23 cellular contexts compared by ENCODE assay signal in the genomic region with DNA sequence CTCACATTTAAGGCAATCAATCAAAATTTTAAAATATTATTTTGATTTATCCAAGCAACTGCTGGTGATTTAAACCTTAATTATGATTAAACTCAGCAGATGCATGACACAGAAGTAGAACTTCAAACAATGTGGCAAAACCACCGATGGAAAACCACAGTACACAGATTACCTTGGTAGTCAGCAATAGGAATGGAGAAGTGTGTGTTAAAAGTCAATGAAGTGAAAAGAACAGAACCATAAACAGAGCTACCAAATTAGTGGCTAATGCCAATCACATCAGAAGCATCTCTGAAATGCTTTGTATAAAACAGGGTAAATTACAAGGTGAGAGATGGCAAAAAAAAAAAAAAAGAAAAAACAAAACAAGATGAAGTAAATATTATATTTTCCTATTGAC. TPM values are rescaled to one million over a fixed set of nuclear protein-coding genes. Genes with fewer than 3 reads are reported as not detected.
DNase-seq lines count a peak whose midpoint lies in the region; ATAC-seq and TF ChIP-seq lines count a peak whose summit lies in the region.
"Had no signal": no experiment of that assay in that cellular context is flagged by ENCODE, and none has a peak within 500 bp of the region (broad histone marks: within the 10 kb centered on the region; RNA-seq: fewer than 3 reads in every experiment).

No MANE protein-coding gene starts in this region.

- H3K79me2 ChIP-seq in smooth muscle cell (ENCODE audit: low read depth) (peaks cover 8% of the 10 kb centered on the region), trophoblast cell (ENCODE audit: control insufficient read depth, insufficient read depth, low read length, poor library complexity) (no peaks in the 10 kb centered on the region)

- CTCF ChIA-PET in activated CD4-positive, alpha-beta T cell treated with anti-CD3 and anti-CD28 coated beads, Interleukin-2, amount 10 ng/mL, durations not matched to agents 7 days and 5 days (lab: Charles Lee) = no interaction called here

- no peak overlapping the region for H3K14ac ChIP-seq in trophoblast cell (ENCODE audit: low read length)

- no peak overlapping the region for H4K12ac ChIP-seq in trophoblast cell (ENCODE audit: low read depth, low read length)

- H3K36me3 Mint-ChIP-seq in activated CD4-positive, alpha-beta T cell treated with anti-CD3 and anti-CD28 coated beads, Interleukin-2, amount 10 ng/mL, durations not matched to agents 7 days and 5 days (ENCODE audit: low read depth) = peaks cover 38% of the 10 kb centered on the region
- peaks cover 37% of the 10 kb centered on the region for H3K36me3 Mint-ChIP-seq in stimulated activated memory B cell treated with anti-CD40 and anti-IgM and Interleukin-4, amounts not matched to agents 10 μg/mL and 1 μg/mL and 100 μg/mL, for 72 hours

- peak; percentile 83 for ATAC-seq in stimulated activated memory B cell treated with anti-CD40 and anti-IgM and Interleukin-4, amounts not matched to agents 10 μg/mL and 1 μg/mL and 100 μg/mL, for 72 hours
- ATAC-seq: activated CD4-positive, alpha-beta T cell treated with anti-CD3 and anti-CD28 coated beads for 36 hours; activated T-cell treated with anti-CD3 and anti-CD28 coated beads, Interleukin-2, amount 50 U/mL, for 4 hours; gastroesophageal sphincter had no signal

- no peak for TF ChIP-seq CTCF in smooth muscle cell (IDR thresholded peaks at IDR 0.05; ENCODE audit: borderline replicate concordance, insufficient read depth, poor library complexity, severe bottlenecking)

- H3K9me3 Mint-ChIP-seq in activated CD4-positive, alpha-beta T cell treated with anti-CD3 and anti-CD28 coated beads, Interleukin-2, amount 10 ng/mL, durations not matched to agents 7 days and 5 days = peaks cover 8% of the 10 kb centered on the region
- H3K9me3 Mint-ChIP-seq in stimulated activated memory B cell treated with anti-CD40 and anti-IgM and Interleukin-4, amounts not matched to agents 10 μg/mL and 1 μg/mL and 100 μg/mL, for 72 hours = no peaks in the 10 kb centered on the region
- H3K9me3 Mint-ChIP-seq: activated T-cell treated with anti-CD3 and anti-CD28 coated beads, Interleukin-2, amount 50 U/mL, for 4 hours had no signal

- H4K20me1 ChIP-seq in smooth muscle cell (ENCODE audit: low read depth) = peaks cover 13% of the 10 kb centered on the region

- no peaks in the 10 kb centered on the region for H3F3A ChIP-seq in smooth muscle cell (ENCODE audit: low read depth)

- WGBS in smooth muscle cell (ENCODE audit: low lambda C conversion rate) = 81% methylated on average over 1 of the region's 1 CpG
- no CpG with 5 or more reads among the region's 1 CpG for WGBS in trophoblast cell (ENCODE audit: extremely low coverage, insufficient coverage, insufficient read length)

- H2AFZ ChIP-seq in smooth muscle cell (ENCODE audit: low read depth) (no peak overlapping the region), trophoblast cell (ENCODE audit: insufficient read depth, low read length, poor library complexity) (no peak overlapping the region)

- H4K8ac ChIP-seq in trophoblast cell (ENCODE audit: low read depth, low read length) = no peak overlapping the region

- POLR2A ChIA-PET in activated CD4-positive, alpha-beta T cell treated with anti-CD3 and anti-CD28 coated beads, Interleukin-2, amount 10 ng/mL, durations not matched to agents 7 days and 5 days (lab: Charles Lee) = no interaction called here

- no peak overlapping the region for H3K27ac ChIP-seq in smooth muscle cell (ENCODE audit: low read depth)
- no peak overlapping the region for H3K27ac ChIP-seq in trophoblast cell (ENCODE audit: low read depth, low read length)
- H3K27ac ChIP-seq: gastroesophageal sphincter, neutrophil, prostate gland had no signal

- H3K36me3 ChIP-seq in smooth muscle cell (ENCODE audit: low read depth) (peaks cover 4% of the 10 kb centered on the region), trophoblast cell (ENCODE audit: control insufficient read depth in 1 of 2, insufficient read depth in 2 of 2, low read length in 2 of 2) (peaks cover 0 to 2% of the 10 kb centered on the region in 2 experiments)
- H3K36me3 ChIP-seq: neutrophil, prostate gland had no signal

- H3K79me1 ChIP-seq in trophoblast cell (ENCODE audit: low read length) = no peaks in the 10 kb centered on the region

- H3K4me3 ChIP-seq in smooth muscle cell (no peak overlapping the region), trophoblast cell (ENCODE audit: low read depth, low read length) (no peak overlapping the region)
- H3K4me3 ChIP-seq: gastroesophageal sphincter, HAP-1, MG63, prostate gland had no signal

- H3K18ac ChIP-seq in trophoblast cell (ENCODE audit: low read length) = no peak overlapping the region

- H3K4me1 ChIP-seq in smooth muscle cell (ENCODE audit: low read depth) = no peaks in the 10 kb centered on the region
- no peaks in the 10 kb centered on the region for H3K4me1 ChIP-seq in trophoblast cell (ENCODE audit: control insufficient read depth in 1 of 2, insufficient read depth in 2 of 2, low read length in 2 of 2)
- H3K4me1 ChIP-seq: gastroesophageal sphincter, HAP-1, prostate gland had no signal

- H2AK5ac ChIP-seq in trophoblast cell (ENCODE audit: low read length) = no peak overlapping the region

- H3K9ac ChIP-seq in smooth muscle cell (ENCODE audit: low read depth) = no peak overlapping the region
- H3K9ac ChIP-seq in trophoblast cell (ENCODE audit: low read length) = no peak overlapping the region

- H3K4me2 ChIP-seq in smooth muscle cell = no peak overlapping the region
- no peak overlapping the region for H3K4me2 ChIP-seq in trophoblast cell (ENCODE audit: low read length)

- H3K4me1 Mint-ChIP-seq in activated CD4-positive, alpha-beta T cell treated with anti-CD3 and anti-CD28 coated beads, Interleukin-2, amount 10 ng/mL, durations not matched to agents 7 days and 5 days = peaks cover 12% of the 10 kb centered on the region
- peaks cover 7% of the 10 kb centered on the region for H3K4me1 Mint-ChIP-seq in stimulated activated memory B cell treated with anti-CD40 and anti-IgM and Interleukin-4, amounts not matched to agents 10 μg/mL and 1 μg/mL and 100 μg/mL, for 72 hours

- H2BK120ac ChIP-seq in trophoblast cell (ENCODE audit: insufficient read depth, low read length, poor library complexity) = no peak overlapping the region

- no peak overlapping the region for H3K4ac ChIP-seq in trophoblast cell (ENCODE audit: low read depth, low read length)

- H3K23ac ChIP-seq in trophoblast cell (ENCODE audit: low read length) = no peak overlapping the region

- DNase-seq in activated CD4-positive, alpha-beta T cell treated with anti-CD3 and anti-CD28 coated beads, Interleukin-2, amount 10 ng/mL, durations not matched to agents 7 days and 5 days = peak; percentile 22
- DNase-seq in activated CD4-positive, alpha-beta T cell treated with anti-CD3 and anti-CD28 coated beads, Interleukin-2, amount 50 U/mL, for 4 hours = no peak
- DNase-seq in M059J (ENCODE audit: low read depth) (peak; percentile 64), germinal center (ENCODE audit: low spot score) (peak; percentile 65), smooth muscle cell (lab: John Stamatoyannopoulos, UW; ENCODE audit: unreplicated experiment) (no peak), trophoblast cell (no peak), NCI-H510A (lab: John Stamatoyannopoulos, UW) (no peak)
- DNase-seq: activated CD4-positive, alpha-beta T cell treated with anti-CD3 and anti-CD28 coated beads for 36 hours; activated T-cell treated with anti-CD3 and anti-CD28 coated beads, Interleukin-2, amount 50 U/mL, for 4 hours; cortex of kidney; DMS153; endodermal cell; MG63; NCI-H146; NCI-H69; RPMI8226; stimulated activated CD4-positive, alpha-beta T cell treated with anti-CD3 and anti-CD28 coated beads, Interleukin-1b, Interleukin-23, amount 100 ng/mL, for 48 hours had no signal

- no peak overlapping the region for H2BK12ac ChIP-seq in trophoblast cell (ENCODE audit: low read length)

- no peaks in the 10 kb centered on the region for H3K27me3 ChIP-seq in smooth muscle cell (ENCODE audit: low read depth)
- H3K27me3 ChIP-seq in trophoblast cell (ENCODE audit: insufficient read depth, low read length) = no peaks in the 10 kb centered on the region
- H3K27me3 ChIP-seq: gastroesophageal sphincter, MG63, neutrophil had no signal

- no peak overlapping the region for H2BK5ac ChIP-seq in trophoblast cell (ENCODE audit: low read depth, low read length, poor library complexity)

- no peak overlapping the region for H3K4me3 Mint-ChIP-seq in activated CD4-positive, alpha-beta T cell treated with anti-CD3 and anti-CD28 coated beads, Interleukin-2, amount 10 ng/mL, durations not matched to agents 7 days and 5 days
- H3K4me3 Mint-ChIP-seq in stimulated activated memory B cell treated with anti-CD40 and anti-IgM and Interleukin-4, amounts not matched to agents 10 μg/mL and 1 μg/mL and 100 μg/mL, for 72 hours = no peak overlapping the region
- H3K4me3 Mint-ChIP-seq: activated CD4-positive, alpha-beta T cell treated with anti-CD3 and anti-CD28 coated beads for 36 hours; activated T-cell treated with anti-CD3 and anti-CD28 coated beads, Interleukin-2, amount 50 U/mL, for 4 hours; endodermal cell; T-helper 1 cell treated with Interleukin-12 subunit alpha and Interleukin-12 subunit beta and Interleukin-4 antibody, amounts not matched to agents 30 μg/mL and 1 μg/mL, for 36 hours had no signal

- H3K27ac Mint-ChIP-seq in activated CD4-positive, alpha-beta T cell treated with anti-CD3 and anti-CD28 coated beads, Interleukin-2, amount 10 ng/mL, durations not matched to agents 7 days and 5 days = no peak overlapping the region
- no peak overlapping the region for H3K27ac Mint-ChIP-seq in stimulated activated memory B cell treated with anti-CD40 and anti-IgM and Interleukin-4, amounts not matched to agents 10 μg/mL and 1 μg/mL and 100 μg/mL, for 72 hours
- H3K27ac Mint-ChIP-seq: activated CD4-positive, alpha-beta T cell treated with anti-CD3 and anti-CD28 coated beads for 36 hours; endodermal cell; T-helper 1 cell treated with Interleukin-12 subunit alpha and Interleukin-12 subunit beta and Interleukin-4 antibody, amounts not matched to agents 30 μg/mL and 1 μg/mL, for 36 hours had no signal

- H3K9me3 ChIP-seq in smooth muscle cell (replicated peaks; ENCODE audit: low read depth) (no peaks in the 10 kb centered on the region), trophoblast cell (ENCODE audit: insufficient read depth, low read depth, low read length) (peaks cover 1% of the 10 kb centered on the region)
- H3K9me3 ChIP-seq: gastroesophageal sphincter, HAP-1, MG63, neutrophil, prostate gland had no signal

- H4K91ac ChIP-seq in trophoblast cell (ENCODE audit: low read depth, low read length) = no peak overlapping the region

- H3K27me3 Mint-ChIP-seq in activated CD4-positive, alpha-beta T cell treated with anti-CD3 and anti-CD28 coated beads, Interleukin-2, amount 10 ng/mL, durations not matched to agents 7 days and 5 days = no peaks in the 10 kb centered on the region
- no peaks in the 10 kb centered on the region for H3K27me3 Mint-ChIP-seq in stimulated activated memory B cell treated with anti-CD40 and anti-IgM and Interleukin-4, amounts not matched to agents 10 μg/mL and 1 μg/mL and 100 μg/mL, for 72 hours
- H3K27me3 Mint-ChIP-seq: activated CD4-positive, alpha-beta T cell treated with anti-CD3 and anti-CD28 coated beads for 36 hours had no signal

RNA-seq across cellular contexts. Expression of a gene that starts 31.2 kb away (rescaled TPM):
- 10 to 100 TPM; 25.0 to 27.4 TPM for total RNA-seq in activated CD4-positive, alpha-beta T cell treated with anti-CD3 and anti-CD28 coated beads, Interleukin-2, amount 10 ng/mL, durations not matched to agents 7 days and 5 days
- total RNA-seq in M059J (2014; rRNA removed; shearing (Covaris generic)) = 20.7 and 28.2 TPM in 2 replicates
- 35.1 and 37.3 TPM in 2 replicates for total RNA-seq in smooth muscle cell
- 9.9 and 12.4 TPM in 2 replicates for polyA plus RNA-seq in smooth muscle cell
- polyA plus RNA-seq in trophoblast cell (2013) = 5.2 and 6.2 TPM in 2 replicates

Comparison
In these comparisons a context has a peak if more than half of its experiments do, and no peak if none do; other contexts are left out.
1. DNase-seq: peak in activated CD4-positive, alpha-beta T cell treated with anti-CD3 and anti-CD28 coated beads, Interleukin-2, amount 10 ng/mL, durations not matched to agents 7 days and 5 days (single experiment), M059J (single experiment) and germinal center (single experiment); none in activated CD4-positive, alpha-beta T cell treated with anti-CD3 and anti-CD28 coated beads, Interleukin-2, amount 50 U/mL, for 4 hours (0 of 2), smooth muscle cell (single experiment), trophoblast cell (0 of 2) and NCI-H510A (single experiment).